In genomic region chr7:86989407-86989806, GRCh38 we compare ENCODE assay signal across 24 cellular contexts.
A peak's percentile ranks its signal among the peaks of the same experiment; 100 is the strongest.
DNase-seq lines count a peak whose midpoint lies in the region; ATAC-seq and TF ChIP-seq lines count a peak whose summit lies in the region.
"Had no signal": no experiment of that assay in that cellular context is flagged by ENCODE, and none has a peak within 500 bp of the region (broad histone marks: within the 10 kb centered on the region; RNA-seq: fewer than 3 reads in every experiment).

No MANE protein-coding gene starts in this region.

- H3F3A ChIP-seq in DOHH2 (ENCODE audit: control insufficient read depth, insufficient read depth) (peaks cover 3% of the 10 kb centered on the region; the same call in 1 of the 2 replicates), MM.1S (ENCODE audit: insufficient read depth, low read length) (no peaks in the 10 kb centered on the region), SU-DHL-6 (ENCODE audit: insufficient read depth) (no peaks in the 10 kb centered on the region)

- DNase-seq in MM.1S (peak; percentile 43), Kasumi-1 (lab: John Stamatoyannopoulos, UW) (no peak), retina (no peak), NCI-H524 (lab: John Stamatoyannopoulos, UW) (no peak), NOMO-1 treated with dmso at 0.1 percent for 144 hours (lab: John Stamatoyannopoulos, UW; ENCODE audit: unreplicated experiment) (no peak)
- DNase-seq: AML-193; C1 segment of cervical spinal cord; CD4-positive, alpha-beta memory T cell; CD4-positive, CD25-positive, alpha-beta regulatory T cell; CD8-positive, alpha-beta memory T cell; COR-L47; DMS 273 treated with DMSO at 0.1 percent for 48 hours; DMS153; DMS53; DMS79; DND-41; GF-D8 had no signal

- H2AFZ ChIP-seq in MM.1S (ENCODE audit: low read length): no peak overlapping the region
- no peak overlapping the region for H2AFZ ChIP-seq in SU-DHL-6 (ENCODE audit: low read depth, low read length, severe bottlenecking)

- H3K27me3 ChIP-seq in DOHH2 (ENCODE audit: control insufficient read depth, low read length): no peaks in the 10 kb centered on the region
- H3K27me3 ChIP-seq in MM.1S (replicated peaks; ENCODE audit: insufficient read depth, low read length): no peaks in the 10 kb centered on the region
- no peaks in the 10 kb centered on the region for H3K27me3 ChIP-seq in SU-DHL-6 (ENCODE audit: low read length)
- H3K27me3 ChIP-seq: BLaER1 had no signal

- H3K36me3 ChIP-seq in DOHH2 (ENCODE audit: control insufficient read depth, low read length): peaks cover 4% of the 10 kb centered on the region; the same call in 1 of the 2 replicates
- no peaks in the 10 kb centered on the region for H3K36me3 ChIP-seq in MM.1S (replicated peaks; ENCODE audit: insufficient read depth, low read length)
- no peaks in the 10 kb centered on the region for H3K36me3 ChIP-seq in SU-DHL-6 (ENCODE audit: low read length)
- H3K36me3 ChIP-seq: BLaER1 had no signal

- no peak overlapping the region for H3K9ac ChIP-seq in MM.1S (ENCODE audit: low read length)
- H3K9ac ChIP-seq in SU-DHL-6 (ENCODE audit: low read length): no peak overlapping the region
- H3K9ac ChIP-seq: BLaER1 had no signal

- H3K27ac ChIP-seq in DOHH2 (ENCODE audit: low read depth, low read length): peak overlapping the region; percentile 56
- H3K27ac ChIP-seq in MM.1S (ENCODE audit: low read length): no peak overlapping the region
- no peak overlapping the region for H3K27ac ChIP-seq in SU-DHL-6 (ENCODE audit: low read depth, low read length)
- H3K27ac ChIP-seq: 22Rv1, A549, BLaER1 had no signal

- peak overlapping the region; percentile 1 for H3K4me3 ChIP-seq in DOHH2 (ENCODE audit: low read length)
- H3K4me3 ChIP-seq in MM.1S (ENCODE audit: low read length): no peak overlapping the region
- H3K4me3 ChIP-seq in SU-DHL-6 (ENCODE audit: insufficient read depth, low read length, poor library complexity, severe bottlenecking): no peak overlapping the region
- H3K4me3 ChIP-seq: A549, BLaER1, GM12878 had no signal

- no peaks in the 10 kb centered on the region for H3K9me2 ChIP-seq in DOHH2 (replicated peaks; ENCODE audit: control insufficient read depth, low read length)
- no peaks in the 10 kb centered on the region for H3K9me2 ChIP-seq in MM.1S (replicated peaks; ENCODE audit: insufficient read depth, low read length)
- H3K9me2 ChIP-seq in SU-DHL-6 (replicated peaks; ENCODE audit: insufficient read depth, low read length): no peaks in the 10 kb centered on the region

- peaks cover 38% of the 10 kb centered on the region for H3K4me1 ChIP-seq in DOHH2 (ENCODE audit: control insufficient read depth, low read length)
- peaks cover 4% of the 10 kb centered on the region; the same call in 1 of the 2 replicates for H3K4me1 ChIP-seq in MM.1S (ENCODE audit: low read length)
- H3K4me1 ChIP-seq: A549 had no signal

- H3K79me2 ChIP-seq in DOHH2 (ENCODE audit: control insufficient read depth, low read length) (no peaks in the 10 kb centered on the region), MM.1S (ENCODE audit: low read length) (no peaks in the 10 kb centered on the region), SU-DHL-6 (ENCODE audit: insufficient read depth, low read length) (no peaks in the 10 kb centered on the region)

- peak; percentile 39 for ATAC-seq in GM18868 (IDR thresholded peaks at IDR 0.05; ENCODE audit: unreplicated experiment)
- ATAC-seq: A549, GM12878 had no signal

- TF ChIP-seq CTCF in DOHH2 (IDR thresholded peaks at IDR 0.05; ENCODE audit: low read depth, low read length, poor library complexity, severe bottlenecking): no peak
- no peak for TF ChIP-seq CTCF in MM.1S (IDR thresholded peaks at IDR 0.05; ENCODE audit: low read length)
- TF ChIP-seq CTCF in SU-DHL-6 (IDR thresholded peaks at IDR 0.05; ENCODE audit: insufficient read depth, low read length, poor library complexity, severe bottlenecking): no peak

- H3K9me3 ChIP-seq in DOHH2 (ENCODE audit: control insufficient read depth, insufficient read depth, low read length): peaks cover 8% of the 10 kb centered on the region; the same call in 1 of the 2 replicates
- H3K9me3 ChIP-seq in MM.1S (replicated peaks; ENCODE audit: insufficient read depth, low read length): no peaks in the 10 kb centered on the region
- H3K9me3 ChIP-seq in SU-DHL-6 (ENCODE audit: insufficient read depth, low read length): no peaks in the 10 kb centered on the region; the same call in 1 of the 2 replicates
- H3K9me3 ChIP-seq: A549 had no signal

- no peaks in the 10 kb centered on the region for H4K20me1 ChIP-seq in DOHH2 (ENCODE audit: control insufficient read depth, insufficient read depth, low read depth, low read length)
- H4K20me1 ChIP-seq in MM.1S (ENCODE audit: insufficient read depth, low read length): no peaks in the 10 kb centered on the region
- peaks cover 6% of the 10 kb centered on the region; the same call in 1 of the 2 replicates for H4K20me1 ChIP-seq in SU-DHL-6 (ENCODE audit: low read depth, low read length)
- H4K20me1 ChIP-seq: BLaER1 had no signal

- H3K4me2 ChIP-seq in DOHH2 (ENCODE audit: low read length) (peak overlapping the region; percentile 50), MM.1S (ENCODE audit: low read depth, low read length) (peak overlapping the region; percentile 7; the same call in 1 of the 2 replicates), SU-DHL-6 (ENCODE audit: low read depth, low read length, poor library complexity, severe bottlenecking) (peak overlapping the region; percentile 19)
- H3K4me2 ChIP-seq: A549, BLaER1 had no signal
